Comparison of ENCODE assay signal across 29 cellular contexts in the genomic region with DNA sequence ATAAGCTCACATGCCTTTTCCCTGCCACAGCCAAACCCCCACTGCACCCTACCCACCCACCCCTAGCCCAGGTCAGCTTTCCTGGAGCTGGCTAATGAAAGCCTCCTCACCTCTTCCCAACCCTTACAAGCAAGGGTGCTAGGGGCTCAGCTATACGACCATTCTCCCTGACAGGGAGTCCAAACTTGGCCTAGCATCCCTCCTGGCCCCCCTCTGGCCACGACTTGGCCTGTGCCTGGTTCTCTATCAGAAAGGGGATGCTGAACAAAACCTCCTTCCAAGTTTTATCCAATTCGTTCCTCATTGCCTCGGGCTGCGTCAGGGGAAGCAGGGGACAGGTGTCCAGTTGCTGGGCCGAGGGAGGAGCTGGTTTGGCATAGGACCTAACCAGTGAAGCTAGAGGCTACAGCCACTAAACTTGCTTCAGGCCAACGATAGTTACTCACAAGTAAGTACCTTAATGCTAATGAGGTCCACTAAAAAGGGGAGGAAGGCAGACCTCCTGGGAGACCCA. TPM values are rescaled to one million over a fixed set of nuclear protein-coding genes. Genes with fewer than 3 reads are reported as not detected.
"Had no signal": no experiment of that assay in that cellular context is flagged by ENCODE, and none has a peak within 500 bp of the region (broad histone marks: within the 10 kb centered on the region; RNA-seq: fewer than 3 reads in every experiment).

No MANE protein-coding gene starts in this region.

- H3K4me3 ChIP-seq: esophagus muscularis mucosa, gastroesophageal sphincter, heart left ventricle, hepatocyte, left lung, mucosa of descending colon, right lobe of liver, smooth muscle cell, stomach, testis, tibial artery had no signal

- H3K36me3 ChIP-seq: esophagus muscularis mucosa, gastroesophageal sphincter, heart left ventricle, left lung, neutrophil, right lobe of liver, stomach had no signal

- H3K27ac ChIP-seq: esophagus muscularis mucosa, foreskin keratinocyte, gastroesophageal sphincter, heart left ventricle, hepatocyte, left lung, neutrophil, parathyroid adenoma, right lobe of liver, stomach, testis, tibial artery had no signal

- H3K27me3 ChIP-seq: esophagus muscularis mucosa, foreskin keratinocyte, gastroesophageal sphincter, heart left ventricle, hepatocyte, left lung, neutrophil, right lobe of liver, stomach, testis, tibial artery had no signal

- H3K4me1 ChIP-seq: foreskin keratinocyte, gastroesophageal sphincter, left lung, parathyroid adenoma, right lobe of liver, stomach, tibial artery had no signal

- H3K9me3 ChIP-seq: esophagus muscularis mucosa, gastroesophageal sphincter, heart left ventricle, left lung, mucosa of descending colon, neutrophil, right lobe of liver, stomach, testis, tibial artery had no signal

- DNase-seq: effector memory CD4-positive, alpha-beta T cell; foreskin keratinocyte; heart left ventricle; left cardiac atrium; mesenchymal stem cell; mucosa of descending colon; naive B cell; right lobe of liver; stimulated activated CD4-positive, alpha-beta T cell treated with anti-CD3 and anti-CD28 coated beads, Interleukin-12 subunit alpha, Interleukin-12 subunit beta, amount 100 ng/mL, for 4 hours; stimulated activated CD4-positive, alpha-beta T cell treated with anti-CD3 and anti-CD28 coated beads, Interleukin-1b, Interleukin-23, amount 100 ng/mL, for 48 hours; stimulated activated CD4-positive, alpha-beta T cell treated with anti-CD3 and anti-CD28 coated beads, Interleukin-4, amount 100 ng/mL, for 1 hour; stimulated activated naive CD4-positive, alpha-beta T cell treated with Interleukin-2 at 50 U/mL for 16 hours; stomach; testis; tibial artery had no signal

RNA-seq across cellular contexts. Expression of a gene that starts 32.7 kb away (rescaled TPM):
- total RNA-seq: endothelial cell of umbilical vein; epithelial cell of proximal tubule; fibroblast of lung; foreskin keratinocyte; kidney epithelial cell; left lung; lung microvascular endothelial cell; natural killer cell treated with Interleukin-12 subunit alpha and Interleukin-12 subunit beta and Interleukin-15 and Interleukin-18, amount 100 ng/mL, for 72 hours; progenitor cell of endocrine pancreas; smooth muscle cell had no signal
